17 cellular contexts compared by ENCODE assay signal in the genomic region with DNA sequence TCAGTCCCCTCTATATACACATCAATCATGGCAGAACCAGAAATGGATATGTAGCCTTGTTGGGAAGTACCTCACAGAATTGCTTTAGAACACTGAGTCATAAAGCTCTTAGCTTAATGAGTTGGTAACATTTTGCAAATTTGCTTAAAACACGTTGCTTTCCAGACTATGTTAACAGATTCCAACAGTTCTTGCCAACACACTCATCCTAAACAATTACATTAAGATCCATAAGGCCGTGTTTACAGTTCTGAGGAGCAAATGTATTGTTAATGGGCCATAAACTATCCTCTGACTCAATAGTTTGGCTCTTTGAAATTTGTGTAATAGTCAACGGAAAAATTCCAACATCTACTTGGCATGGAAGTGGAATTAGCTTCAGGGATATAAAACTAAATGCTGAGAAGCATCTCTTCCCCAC.
A peak's percentile ranks its signal among the peaks of the same experiment; 100 is the strongest.
DNase-seq lines count a peak whose midpoint lies in the region; FAIRE-seq and TF ChIP-seq lines count a peak whose summit lies in the region.
"Had no signal": no experiment of that assay in that cellular context is flagged by ENCODE, and none has a peak within 500 bp of the region (broad histone marks: within the 10 kb centered on the region; RNA-seq: fewer than 3 reads in every experiment).

No MANE protein-coding gene starts in this region.

- TF ChIP-seq CTCF in AG10803 (conservative IDR thresholded peaks at IDR 0.05; ENCODE audit: low read length) (no peak), BE2C (IDR thresholded peaks at IDR 0.05; ENCODE audit: low read depth, low read length) (no peak)

- H3K4me1 ChIP-seq in mesodermal cell (ENCODE audit: control insufficient read depth, insufficient read depth, low read length, poor library complexity, severe bottlenecking) (peaks cover 16% of the 10 kb centered on the region), BE2C (no peaks in the 10 kb centered on the region)
- H3K4me1 ChIP-seq: upper lobe of left lung had no signal

- H3K36me3 ChIP-seq in mesodermal cell (ENCODE audit: control insufficient read depth, insufficient read depth, low read length) (no peaks in the 10 kb centered on the region), BE2C (no peaks in the 10 kb centered on the region)
- H3K36me3 ChIP-seq: upper lobe of left lung had no signal

- H3K9me3 ChIP-seq in mesodermal cell (ENCODE audit: control insufficient read depth, low read length) = no peaks in the 10 kb centered on the region
- H3K9me3 ChIP-seq in BE2C = no peaks in the 10 kb centered on the region
- H3K9me3 ChIP-seq: upper lobe of left lung had no signal

- peak; percentile 44 for FAIRE-seq in HTR-8/SVneo (lab: Jason Lieb, UNC)

- no peaks in the 10 kb centered on the region for H3K27me3 ChIP-seq in BE2C
- H3K27me3 ChIP-seq: upper lobe of left lung had no signal

- no CpG with 5 or more reads among the region's 3 CpGs for WGBS in mesodermal cell (ENCODE audit: insufficient coverage in 2 of 2), 2 experiments

- H3K4me3 ChIP-seq in AG10803 (ENCODE audit: low read length) (no peak overlapping the region), mesodermal cell (ENCODE audit: extremely low read depth, insufficient read depth, low read length, poor library complexity, severe bottlenecking) (no peak overlapping the region), BE2C (ENCODE audit: low read depth, low read length) (no peak overlapping the region)
- H3K4me3 ChIP-seq: upper lobe of left lung had no signal

- TF ChIP-seq POLR2A in erythroblast (IDR thresholded peaks at IDR 0.05; ENCODE audit: low read length) = no peak

- H3K27ac ChIP-seq in mesodermal cell (ENCODE audit: low read depth, low read length, severe bottlenecking) = peak overlapping the region; percentile 89
- H3K27ac ChIP-seq: upper lobe of left lung had no signal

- DNase-seq in AG10803 (ENCODE audit: low read depth) = peak; percentile 89
- peak; percentile 3 for DNase-seq in HTR-8/SVneo (ENCODE audit: insufficient read length, low spot score)
- DNase-seq in astrocyte of the hippocampus (ENCODE audit: low read depth, low spot score) = peak; percentile 32
- no peak for DNase-seq in erythroblast (lab: John Stamatoyannopoulos, UW)
- DNase-seq in BE2C = no peak
- DNase-seq in HT-29 (ENCODE audit: low spot score) = no peak
- DNase-seq in NCI-H1436 treated with DMSO at 0.1 percent for 48 hours (lab: John Stamatoyannopoulos, UW) = no peak
- DNase-seq: activated CD4-positive, CD25-positive, alpha-beta regulatory T cell; activated naive CD8-positive, alpha-beta T cell treated with anti-CD3 and anti-CD28 coated beads, Interleukin-2, amount 50 U/mL, for 24 hours; CD4-positive, alpha-beta memory T cell; dermis blood vessel endothelial cell; glutamatergic neuron; H7; left colon; NCI-H2171; upper lobe of left lung had no signal

Comparison
In these comparisons a context has a peak if more than half of its experiments do, and no peak if none do; other contexts are left out.
1. DNase-seq: peak in AG10803 (single experiment), HTR-8/SVneo (single experiment) and astrocyte of the hippocampus (single experiment); none in erythroblast (0 of 2), BE2C (single experiment), HT-29 (single experiment) and NCI-H1436 treated with DMSO at 0.1 percent for 48 hours (single experiment).